14 cellular contexts compared by ENCODE assay signal in genomic region chr5:177364159-177364962, GRCh38. TPM values are rescaled to one million over a fixed set of nuclear protein-coding genes. Genes with fewer than 3 reads are reported as not detected.
DNase-seq lines count a peak whose midpoint lies in the region; ATAC-seq and TF ChIP-seq lines count a peak whose summit lies in the region.
"Had no signal": no experiment of that assay in that cellular context is flagged by ENCODE, and none has a peak within 500 bp of the region (broad histone marks: within the 10 kb centered on the region; RNA-seq: fewer than 3 reads in every experiment).

No MANE protein-coding gene starts in this region.

- H3K27me3 ChIP-seq in naive thymus-derived CD4-positive, alpha-beta T cell (ENCODE audit: control insufficient read depth in 2 of 2, insufficient read depth in 2 of 2, low read length in 2 of 2), result no peaks in the 10 kb centered on the region
- H3K27me3 ChIP-seq in esophagus squamous epithelium (no peaks in the 10 kb centered on the region), SJCRH30 (peaks cover 4% of the 10 kb centered on the region)
- H3K27me3 ChIP-seq: ovary, upper lobe of right lung had no signal

- TF ChIP-seq CTCF in GM20000 (IDR thresholded peaks at IDR 0.05; ENCODE audit: extremely low read depth, missing control alignments) (no peak), VCaP (conservative IDR thresholded peaks at IDR 0.05) (no peak), esophagus squamous epithelium (IDR thresholded peaks at IDR 0.05) (no peak)

- CTCF ChIA-PET in naive thymus-derived CD4-positive, alpha-beta T cell (lab: Charles Lee), result interaction anchor here (0.6 to 1.0 kb wide), 2 partner anchors 19 to 47 kb away, joined by 3 read pairs; no protein-coding TSS in a partner anchor

- DNase-seq in activated CD4-positive, alpha-beta T cell treated with anti-CD3 and anti-CD28 coated beads for 48 hours, result peak; percentile 59
- DNase-seq in activated CD4-positive, alpha-beta T cell treated with anti-CD3 and anti-CD28 coated beads for 1 hour, result no peak
- peak; percentile 80 for DNase-seq in GM20000 (ENCODE audit: low spot score)
- DNase-seq in naive thymus-derived CD4-positive, alpha-beta T cell, result peak in 1 of 9 donors; percentile 40
- no peak for DNase-seq in esophagus squamous epithelium (lab: John Stamatoyannopoulos, UW)
- no peak for DNase-seq in DMS53 (lab: John Stamatoyannopoulos, UW)
- no peak for DNase-seq in SJCRH30
- DNase-seq: GF-D8, immature natural killer cell, MV-4-11, ovary, upper lobe of right lung had no signal

- no peaks in the 10 kb centered on the region for H3K27me3 Mint-ChIP-seq in naive thymus-derived CD4-positive, alpha-beta T cell

- H3K27ac ChIP-seq in VCaP (peak overlapping the region; percentile 98; the same call in 1 of the 2 replicates), esophagus squamous epithelium (peak overlapping the region in 2 of 4 donors; percentile 80 to 89), SJCRH30 (no peak overlapping the region)
- H3K27ac ChIP-seq in naive thymus-derived CD4-positive, alpha-beta T cell (ENCODE audit: low read depth, low read length), result peak overlapping the region; percentile 88
- H3K27ac ChIP-seq: ovary, upper lobe of right lung had no signal

- POLR2A ChIA-PET in naive thymus-derived CD4-positive, alpha-beta T cell (lab: Charles Lee), result interaction anchor here (0.7 to 4.4 kb wide), 5 partner anchors 9 to 19 kb away, joined by 3 to 18 read pairs (median 9); partner anchors contain the start of gene LMAN2

- no peak for ATAC-seq in naive thymus-derived CD4-positive, alpha-beta T cell
- ATAC-seq: esophagus mucosa, upper lobe of right lung had no signal

- peak overlapping the region in 8 of 10 donors; percentile 1 to 97 (median 48) for H3K4me3 Mint-ChIP-seq in naive thymus-derived CD4-positive, alpha-beta T cell

- H3K9me3 ChIP-seq in naive thymus-derived CD4-positive, alpha-beta T cell (ENCODE audit: control insufficient read depth in 2 of 3, low read length in 3 of 3), result no peaks in the 10 kb centered on the region
- H3K9me3 ChIP-seq in esophagus squamous epithelium (no peaks in the 10 kb centered on the region), SJCRH30 (replicated peaks) (no peaks in the 10 kb centered on the region)
- H3K9me3 ChIP-seq: ovary, upper lobe of right lung had no signal

- peak overlapping the region in 8 of 9 donors; percentile 28 to 94 (median 66) for H3K27ac Mint-ChIP-seq in naive thymus-derived CD4-positive, alpha-beta T cell

- 45 to 70% methylated on average over 6 to 7 of the region's 11 CpGs for WGBS in esophagus squamous epithelium, 2 donors

- peaks cover 13 to 47% (median 24%) of the 10 kb centered on the region in 3 experiments for H3K36me3 ChIP-seq in naive thymus-derived CD4-positive, alpha-beta T cell (ENCODE audit: control insufficient read depth in 2 of 3, insufficient read depth in 3 of 3, low read length in 3 of 3)
- H3K36me3 ChIP-seq in esophagus squamous epithelium, result no peaks in the 10 kb centered on the region
- H3K36me3 ChIP-seq in SJCRH30, result no peaks in the 10 kb centered on the region
- H3K36me3 ChIP-seq: ovary, upper lobe of right lung had no signal

- no peak for TF ChIP-seq POLR2A in esophagus squamous epithelium (IDR thresholded peaks at IDR 0.05)

- H3K4me1 Mint-ChIP-seq in naive thymus-derived CD4-positive, alpha-beta T cell, result peaks cover 46 to 85% (median 66%) of the 10 kb centered on the region in 7 donors

- H3K4me3 ChIP-seq in naive thymus-derived CD4-positive, alpha-beta T cell (ENCODE audit: low read length), result no peak overlapping the region
- H3K4me3 ChIP-seq in esophagus squamous epithelium (no peak overlapping the region), SJCRH30 (no peak overlapping the region)
- H3K4me3 ChIP-seq: upper lobe of right lung had no signal

- peaks cover 12 to 41% (median 16%) of the 10 kb centered on the region in 5 donors for H3K36me3 Mint-ChIP-seq in naive thymus-derived CD4-positive, alpha-beta T cell

- peaks cover 49 to 65% of the 10 kb centered on the region in 2 donors for H3K4me1 ChIP-seq in naive thymus-derived CD4-positive, alpha-beta T cell (ENCODE audit: control insufficient read depth in 2 of 2, insufficient read depth in 2 of 2, low read length in 2 of 2)
- H3K4me1 ChIP-seq in esophagus squamous epithelium, result peaks cover 47 to 91% (median 48%) of the 10 kb centered on the region in 3 donors
- peaks cover 6% of the 10 kb centered on the region; the same call in 1 of the 2 replicates for H3K4me1 ChIP-seq in SJCRH30

- intact Hi-C loops in naive thymus-derived CD4-positive, alpha-beta T cell (cut with micrococcal nuclease), result no loop called here
- intact Hi-C loops in esophagus squamous epithelium (cut with DNase I), result no loop called here

- no peaks in the 10 kb centered on the region for H3K9me3 Mint-ChIP-seq in naive thymus-derived CD4-positive, alpha-beta T cell
- H3K9me3 Mint-ChIP-seq: immature natural killer cell had no signal

RNA-seq across cellular contexts. Expression of gene RGS14, which starts 6.6 kb away (rescaled TPM):
- 100 to 1,000 TPM in 3 of 5 experiments, 10 to 100 TPM in 2; 68.4 to 196 (median 112) TPM for total RNA-seq in naive thymus-derived CD4-positive, alpha-beta T cell
- 100 to 1,000 TPM in 1 of 2 donors, 10 to 100 TPM in 1; 32.9 to 100 TPM for polyA plus RNA-seq in naive thymus-derived CD4-positive, alpha-beta T cell
- total RNA-seq in esophagus squamous epithelium, result 10 to 100 TPM; 32.7 to 37.8 (median 34.8) TPM
- total RNA-seq in SJCRH30 (2014; rRNA removed; shearing (Covaris generic)), result 4.0 and 4.8 TPM in 2 replicates

RNA-seq across cellular contexts. Expression of gene LMAN2, which starts 12.9 kb away (rescaled TPM):
- total RNA-seq in naive thymus-derived CD4-positive, alpha-beta T cell, result 100 to 1,000 TPM in 2 of 5 experiments, 10 to 100 TPM in 3; 71.8 to 144 (median 99.7) TPM
- 100 to 1,000 TPM; 194 to 202 TPM for polyA plus RNA-seq in naive thymus-derived CD4-positive, alpha-beta T cell
- total RNA-seq in esophagus squamous epithelium, result 100 to 1,000 TPM; 225 to 384 (median 257) TPM
- total RNA-seq in SJCRH30 (2014; rRNA removed; shearing (Covaris generic)), result 144 and 156 TPM in 2 replicates

RNA-seq across cellular contexts. Expression of gene SLC34A1, which starts 19.9 kb away (rescaled TPM):
- total RNA-seq in naive thymus-derived CD4-positive, alpha-beta T cell, result under 1 TPM in 2 of 5 experiments, not detected in 3; 0.27 to 0.29 TPM
- not detected for polyA plus RNA-seq in naive thymus-derived CD4-positive, alpha-beta T cell
- total RNA-seq in esophagus squamous epithelium, result under 1 TPM; 0.15 to 0.47 (median 0.25) TPM
- total RNA-seq in SJCRH30 (2014; rRNA removed; shearing (Covaris generic)), result not detected in 2 replicates
- total RNA-seq: ovary, upper lobe of right lung had no signal
- polyA plus RNA-seq: ovary had no signal

RNA-seq across cellular contexts. Expression of gene PFN3, which starts 36.1 kb away (rescaled TPM):
- not detected for total RNA-seq in naive thymus-derived CD4-positive, alpha-beta T cell
- not detected for polyA plus RNA-seq in naive thymus-derived CD4-positive, alpha-beta T cell
- 1 to 10 TPM in 1 of 4 donors, not detected in 3; 2.0 TPM for total RNA-seq in esophagus squamous epithelium
- total RNA-seq in SJCRH30 (2014; rRNA removed; shearing (Covaris generic)), result not detected in 2 replicates
- total RNA-seq: esophagus mucosa, ovary, upper lobe of right lung had no signal
- polyA plus RNA-seq: immature natural killer cell, ovary had no signal

RNA-seq across cellular contexts. Expression of gene F12, which starts 45.0 kb away (rescaled TPM):
- total RNA-seq in naive thymus-derived CD4-positive, alpha-beta T cell, result 1 to 10 TPM in 1 of 5 experiments, under 1 TPM in 2, not detected in 2; 0.16 to 2.1 (median 0.34) TPM
- under 1 TPM in 1 of 2 donors, not detected in 1; 0.64 TPM for polyA plus RNA-seq in naive thymus-derived CD4-positive, alpha-beta T cell
- total RNA-seq in esophagus squamous epithelium, result 10 to 100 TPM; 10.7 to 25.4 (median 19.6) TPM
- 5.9 and 6.5 TPM in 2 replicates for total RNA-seq in SJCRH30 (2014; rRNA removed; shearing (Covaris generic))
- polyA plus RNA-seq: ovary had no signal

Comparison
In these comparisons a context has a peak if more than half of its experiments do, and no peak if none do; other contexts are left out.
1. DNase-seq: peak in activated CD4-positive, alpha-beta T cell treated with anti-CD3 and anti-CD28 coated beads for 48 hours (single experiment) and GM20000 (single experiment); none in activated CD4-positive, alpha-beta T cell treated with anti-CD3 and anti-CD28 coated beads for 1 hour (single experiment), esophagus squamous epithelium (single experiment), DMS53 (single experiment) and SJCRH30 (0 of 2).